ENCODE assay signal across 25 cellular contexts in genomic region chr1:3463013-3463385, GRCh38. TPM values are rescaled to one million over a fixed set of nuclear protein-coding genes. Genes with fewer than 3 reads are reported as not detected.
A peak's percentile ranks its signal among the peaks of the same experiment; 100 is the strongest.
DNase-seq lines count a peak whose midpoint lies in the region; ATAC-seq and TF ChIP-seq lines count a peak whose summit lies in the region.
"Had no signal": no experiment of that assay in that cellular context is flagged by ENCODE, and none has a peak within 500 bp of the region (broad histone marks: within the 10 kb centered on the region; RNA-seq: fewer than 3 reads in every experiment).

No MANE protein-coding gene starts in this region.

- no peak overlapping the region for H4K91ac ChIP-seq in trophoblast cell (ENCODE audit: low read depth, low read length)

- H3K27ac ChIP-seq in right cardiac atrium (ENCODE audit: low read length), result no peak overlapping the region
- no peak overlapping the region for H3K27ac ChIP-seq in trophoblast cell (ENCODE audit: low read depth, low read length)
- no peak overlapping the region for H3K27ac ChIP-seq in aorta (ENCODE audit: low read depth in 1 of 2, low read length in 2 of 2)
- H3K27ac ChIP-seq in WERI-Rb-1, result no peak overlapping the region; the same call in 1 of the 2 replicates
- H3K27ac ChIP-seq: BLaER1 treated with 17β-estradiol and CSF1 and Interleukin-3, amounts not matched to agents 10 nM and 100 nM; GM23248; HL-60; KMS-11; Peyer's patch had no signal

- no peak overlapping the region for H3K23ac ChIP-seq in trophoblast cell (ENCODE audit: low read length)

- WGBS in right cardiac atrium, result 92% methylated on average over 22 of the region's 22 CpGs
- no CpG with 5 or more reads among the region's 22 CpGs for WGBS in trophoblast cell (ENCODE audit: extremely low coverage, insufficient coverage, insufficient read length)
- 91 to 92% methylated on average over 22 of the region's 22 CpGs for WGBS in aorta, 2 donors

- TF ChIP-seq CTCF in WERI-Rb-1 (IDR thresholded peaks at IDR 0.05; ENCODE audit: low read depth, low read length), result no peak

- H2AFZ ChIP-seq in trophoblast cell (ENCODE audit: insufficient read depth, low read length, poor library complexity), result no peak overlapping the region
- H2AFZ ChIP-seq: GM23248 had no signal

- no peak overlapping the region for H3K18ac ChIP-seq in trophoblast cell (ENCODE audit: low read length)

- H2BK120ac ChIP-seq in trophoblast cell (ENCODE audit: insufficient read depth, low read length, poor library complexity), result no peak overlapping the region

- no peak overlapping the region for H3K4me3 ChIP-seq in right cardiac atrium (ENCODE audit: low read length)
- H3K4me3 ChIP-seq in trophoblast cell (ENCODE audit: low read depth, low read length), result no peak overlapping the region
- H3K4me3 ChIP-seq in aorta (ENCODE audit: low read length in 2 of 2), result no peak overlapping the region
- no peak overlapping the region for H3K4me3 ChIP-seq in WERI-Rb-1 (ENCODE audit: low read depth, low read length)
- H3K4me3 ChIP-seq: BLaER1 treated with 17β-estradiol and CSF1 and Interleukin-3, amounts not matched to agents 10 nM and 100 nM; GM12878; GM23248; HAP-1; Peyer's patch had no signal

- DNase-seq in Right ventricle myocardium superior, result peak; percentile 24
- DNase-seq in cardiac septum (ENCODE audit: low spot score), result no peak
- DNase-seq in right cardiac atrium, result peak in 2 of 3 donors; percentile 47 to 58
- DNase-seq in trophoblast cell, result no peak
- DNase-seq in aorta, result peak; percentile 42 to 73
- no peak for DNase-seq in WERI-Rb-1
- no peak for DNase-seq in UCSD-AML1 (lab: John Stamatoyannopoulos, UW; ENCODE audit: unreplicated experiment)
- DNase-seq: 8988T; CD8-positive, alpha-beta T cell; DND-41; GM23248; NCI-H1105; NCI-H146; NCI-H2029 treated with DMSO at 0.1 percent for 48 hours; NCI-H345; NCI-H524; NCI-H774; NK-92 treated with Interleukin-12 subunit alpha and Interleukin-12 subunit beta, amount 100 ng/mL, for 24 hours had no signal

- no peak overlapping the region for H3K9ac ChIP-seq in trophoblast cell (ENCODE audit: low read length)
- H3K9ac ChIP-seq: BLaER1 treated with 17β-estradiol and CSF1 and Interleukin-3, amounts not matched to agents 10 nM and 100 nM; GM23248; KMS-11 had no signal

- no peak overlapping the region for H3K4ac ChIP-seq in trophoblast cell (ENCODE audit: low read depth, low read length)

- peak overlapping the region; percentile 24 for H2AK5ac ChIP-seq in trophoblast cell (ENCODE audit: low read length)

- H3K9me3 ChIP-seq in right cardiac atrium (ENCODE audit: control insufficient read depth, low read length), result no peaks in the 10 kb centered on the region
- no peaks in the 10 kb centered on the region for H3K9me3 ChIP-seq in trophoblast cell (ENCODE audit: insufficient read depth, low read depth, low read length)
- no peaks in the 10 kb centered on the region for H3K9me3 ChIP-seq in aorta (ENCODE audit: control insufficient read depth, low read length)
- no peaks in the 10 kb centered on the region for H3K9me3 ChIP-seq in WERI-Rb-1 (ENCODE audit: severe bottlenecking)
- H3K9me3 ChIP-seq: BLaER1 treated with 17β-estradiol and CSF1 and Interleukin-3, amounts not matched to agents 10 nM and 100 nM; HAP-1; Peyer's patch had no signal

- H3K4me2 ChIP-seq in trophoblast cell (ENCODE audit: low read length), result no peak overlapping the region
- H3K4me2 ChIP-seq: KMS-11 had no signal

- H4K12ac ChIP-seq in trophoblast cell (ENCODE audit: low read depth, low read length), result no peak overlapping the region

- H4K8ac ChIP-seq in trophoblast cell (ENCODE audit: low read depth, low read length), result no peak overlapping the region

- H3K27me3 ChIP-seq in right cardiac atrium (ENCODE audit: control insufficient read depth, insufficient read depth) (no peaks in the 10 kb centered on the region), trophoblast cell (ENCODE audit: insufficient read depth, low read length) (no peaks in the 10 kb centered on the region), aorta (ENCODE audit: control insufficient read depth in 1 of 2, insufficient read depth in 2 of 2, low read length in 1 of 2) (no peaks in the 10 kb centered on the region), WERI-Rb-1 (ENCODE audit: insufficient read depth, low read depth, severe bottlenecking) (no peaks in the 10 kb centered on the region)
- H3K27me3 ChIP-seq: Peyer's patch had no signal

- ATAC-seq in Right ventricle myocardium superior (ENCODE audit: poor library complexity) (no peak), right cardiac atrium (no peak), aorta (ENCODE audit: low FRiP score) (no peak), GM21576 (IDR thresholded peaks at IDR 0.05; ENCODE audit: unreplicated experiment) (no peak)
- ATAC-seq: CD8-positive, alpha-beta T cell; GM12878 had no signal

- H2BK5ac ChIP-seq in trophoblast cell (ENCODE audit: low read depth, low read length, poor library complexity), result no peak overlapping the region

- H2BK12ac ChIP-seq in trophoblast cell (ENCODE audit: low read length), result no peak overlapping the region

- H3K14ac ChIP-seq in trophoblast cell (ENCODE audit: low read length), result no peak overlapping the region

- H3K36me3 ChIP-seq in trophoblast cell (ENCODE audit: control insufficient read depth in 1 of 2, insufficient read depth in 2 of 2, low read length in 2 of 2) (peaks cover 0 to 2% of the 10 kb centered on the region in 2 experiments), aorta (ENCODE audit: control insufficient read depth in 1 of 2, insufficient read depth in 2 of 2, low read length in 1 of 2) (no peaks in the 10 kb centered on the region), WERI-Rb-1 (no peaks in the 10 kb centered on the region; the same call in 1 of the 2 replicates)
- H3K36me3 ChIP-seq: BLaER1 treated with 17β-estradiol and CSF1 and Interleukin-3, amounts not matched to agents 10 nM and 100 nM; HAP-1 had no signal

- peaks cover 5% of the 10 kb centered on the region for H3K4me1 ChIP-seq in right cardiac atrium (ENCODE audit: control insufficient read depth, insufficient read depth, low read length)
- peaks cover 29 to 31% of the 10 kb centered on the region in 2 experiments for H3K4me1 ChIP-seq in trophoblast cell (ENCODE audit: control insufficient read depth in 1 of 2, insufficient read depth in 2 of 2, low read length in 2 of 2)
- H3K4me1 ChIP-seq in aorta (ENCODE audit: control insufficient read depth in 1 of 2, insufficient read depth in 2 of 2, low read length in 2 of 2), result no peaks in the 10 kb centered on the region
- H3K4me1 ChIP-seq: HAP-1 had no signal

- intact Hi-C loops in Right ventricle myocardium superior (cut with DNase I) (no loop called here), cardiac septum (cut with DNase I) (no loop called here), right cardiac atrium (cut with DNase I) (no loop called here), aorta (cut with DNase I) (no loop called here)

- H3K79me2 ChIP-seq in trophoblast cell (ENCODE audit: control insufficient read depth, insufficient read depth, low read length, poor library complexity), result no peaks in the 10 kb centered on the region

- peaks cover 12% of the 10 kb centered on the region for H3K79me1 ChIP-seq in trophoblast cell (ENCODE audit: low read length)

RNA-seq across cellular contexts. Expression of gene ARHGEF16, which starts 8.5 kb away (rescaled TPM):
- total RNA-seq in Right ventricle myocardium superior (0.89 TPM), cardiac septum (0.57 TPM), right cardiac atrium (1 to 10 TPM in 3 of 4 donors, under 1 TPM in 1; 0.28 to 2.5 (median 1.8) TPM), aorta (1 to 10 TPM in 1 of 2 donors, under 1 TPM in 1; 0.62 to 1.4 TPM)
- polyA plus RNA-seq in right cardiac atrium (1.4 TPM), aorta (1 to 10 TPM in 1 of 2 donors, not detected in 1; 8.8 TPM)
- polyA plus RNA-seq in trophoblast cell (2013), result 6.2 and 6.3 TPM in 2 replicates
- total RNA-seq: CD8-positive, alpha-beta T cell; GM12878; GM23248 had no signal
- polyA plus RNA-seq: GM12878, GM23248 had no signal

Comparison
In these comparisons a context has a peak if more than half of its experiments do, and no peak if none do; other contexts are left out.
1. DNase-seq: peak in Right ventricle myocardium superior (single experiment), right cardiac atrium (2 of 3) and aorta (2 of 2); none in cardiac septum (single experiment), trophoblast cell (0 of 2), WERI-Rb-1 (single experiment) and UCSD-AML1 (single experiment).